31 cellular contexts compared by ENCODE assay signal in the genomic region with DNA sequence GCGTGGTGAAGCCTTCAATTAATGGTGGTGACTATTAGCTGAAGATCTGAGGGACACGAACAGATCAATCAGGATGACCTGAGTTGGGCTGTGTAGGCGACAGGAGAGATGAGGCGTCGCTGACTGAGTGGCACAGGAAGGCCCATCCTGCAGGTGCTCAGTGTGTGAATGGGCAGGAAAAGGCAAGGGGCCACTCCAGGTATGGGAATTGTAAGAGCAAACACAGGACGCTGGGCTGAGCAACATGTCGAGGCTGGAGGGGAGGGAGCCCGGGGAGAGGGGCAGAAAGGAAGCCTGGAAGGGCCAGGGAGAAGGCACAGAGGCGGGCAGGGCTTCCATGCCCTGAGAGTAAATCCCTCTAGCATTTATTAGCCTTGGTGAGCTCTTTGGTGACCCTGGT.
A peak's percentile ranks its signal among the peaks of the same experiment; 100 is the strongest.
DNase-seq lines count a peak whose midpoint lies in the region; ATAC-seq, FAIRE-seq and TF ChIP-seq lines count a peak whose summit lies in the region.
"Had no signal": no experiment of that assay in that cellular context is flagged by ENCODE, and none has a peak within 500 bp of the region (broad histone marks: within the 10 kb centered on the region; RNA-seq: fewer than 3 reads in every experiment).

No MANE protein-coding gene starts in this region.

- H3K4me3 Mint-ChIP-seq in CD14-positive monocyte (no peak overlapping the region), glutamatergic neuron (ENCODE audit: unreplicated experiment) (no peak overlapping the region), chondrocyte (ENCODE audit: unreplicated experiment) (no peak overlapping the region)
- H3K4me3 Mint-ChIP-seq: activated T-cell treated with anti-CD3 and anti-CD28 coated beads, Interleukin-2, amount 50 U/mL, for 72 hours; CD4-positive, alpha-beta memory T cell; neural crest cell; T-helper 1 cell treated with Interleukin-12 subunit alpha and Interleukin-12 subunit beta and Interleukin-4 antibody, amounts not matched to agents 30 μg/mL and 1 μg/mL, for 36 hours; type B pancreatic cell had no signal

- H3K4me3 ChIP-seq in HepG2 (replicated peaks in 1 of 3; ENCODE audit: insufficient read depth in 1 of 3, low read depth in 2 of 3, low read length in 3 of 3), result no peak overlapping the region
- H3K4me3 ChIP-seq: esophagus muscularis mucosa, left lung, SK-N-MC had no signal

- no peak overlapping the region for H3K4me2 ChIP-seq in HepG2 (ENCODE audit: low read depth, low read length)

- H2AFZ ChIP-seq in HepG2 (ENCODE audit: low read length), result no peak overlapping the region
- H2AFZ ChIP-seq: parathyroid adenoma had no signal

- no peak for TF ChIP-seq RAD21 in HepG2 (CRISPR knock-in tag; IDR thresholded peaks at IDR 0.05)

- in situ Hi-C loops in HepG2 (cut with HindIII; ENCODE audit: extremely low pct_ligation_motif_present, low pct_unique_long_range_greater_than_20kb), result no loop called here

- peaks cover 33% of the 10 kb centered on the region for H3K4me1 Mint-ChIP-seq in CD14-positive monocyte
- H3K4me1 Mint-ChIP-seq in glutamatergic neuron (ENCODE audit: low read depth, unreplicated experiment), result no peaks in the 10 kb centered on the region
- H3K4me1 Mint-ChIP-seq in chondrocyte (ENCODE audit: low read depth), result peaks cover 25% of the 10 kb centered on the region
- H3K4me1 Mint-ChIP-seq: neural crest cell had no signal

- H3K36me3 ChIP-seq in HepG2 (replicated peaks in 1 of 2; ENCODE audit: control insufficient read depth in 1 of 2, insufficient read depth in 2 of 2, low read length in 2 of 2), result no peaks in the 10 kb centered on the region
- H3K36me3 ChIP-seq: esophagus muscularis mucosa, left lung had no signal

- H3K9ac ChIP-seq in HepG2 (ENCODE audit: insufficient read depth, low read depth, low read length), result no peak overlapping the region
- H3K9ac ChIP-seq: parathyroid adenoma had no signal

- no peak for TF ChIP-seq CTCF in CD14-positive monocyte (IDR thresholded peaks at IDR 0.05)
- TF ChIP-seq CTCF in HepG2 (CRISPR knock-in tag; IDR thresholded peaks at IDR 0.05), result no peak
- TF ChIP-seq CTCF in glutamatergic neuron (IDR thresholded peaks at IDR 0.05; ENCODE audit: partially characterized antibody, unreplicated experiment), result no peak
- no peak for TF ChIP-seq CTCF in chondrocyte (IDR thresholded peaks at IDR 0.05)

- intact Hi-C loops in CD14-positive monocyte (cut with micrococcal nuclease), result no loop called here
- intact Hi-C loops in HepG2 (cut with micrococcal nuclease; ENCODE audit: unreplicated experiment), result no loop called here

- POLR2A ChIA-PET in HepG2 (lab: Yijun Ruan, JAX), result no interaction called here

- WGBS in HepG2 (ENCODE audit: low lambda C conversion rate), result 73% methylated on average over 9 of the region's 9 CpGs

- no TSS peak for BruUV-seq in HepG2 (replicated peaks; lab: Mats Ljungman, UMichigan)

- DNase-seq in CD14-positive monocyte (ENCODE audit: low spot score), result peak; percentile 19
- DNase-seq in DMS53 (lab: John Stamatoyannopoulos, UW), result peak; percentile 87
- peak; percentile 9 for DNase-seq in NCI-H774 (lab: John Stamatoyannopoulos, UW)
- DNase-seq in HepG2 (ENCODE audit: low spot score), result no peak
- no peak for DNase-seq in glutamatergic neuron
- no peak for DNase-seq in NCI-H446 (lab: John Stamatoyannopoulos, UW)
- no peak for DNase-seq in chondrocyte (ENCODE audit: low spot score)
- DNase-seq in NCI-H2227 treated with DMSO at 0.1 percent for 48 hours (lab: John Stamatoyannopoulos, UW), result no peak
- DNase-seq: activated CD4-positive, alpha-beta T cell treated with anti-CD3 and anti-CD28 coated beads, Interleukin-2, amount 50 U/mL, for 48 hours; activated naive CD4-positive, alpha-beta T cell treated with Interleukin-2 at 50 U/mL for 16 hours; activated T-cell treated with anti-CD3 and anti-CD28 coated beads, Interleukin-2, amount 50 U/mL, for 72 hours; CD4-positive, alpha-beta memory T cell; foreskin fibroblast; head of caudate nucleus; IMR-90; left lung; MV-4-11; NCI-H1694 treated with DMSO at 0.1 percent for 48 hours; PC-3; stimulated activated CD4-positive, alpha-beta T cell treated with anti-CD3 and anti-CD28 coated beads, Interleukin-2, amount 100 ng/mL, for 48 hours had no signal

- no peaks in the 10 kb centered on the region for H3K9me3 ChIP-seq in HepG2 (ENCODE audit: low read length)
- H3K9me3 ChIP-seq: esophagus muscularis mucosa, left lung had no signal

- H3K36me3 Mint-ChIP-seq in CD14-positive monocyte (no peaks in the 10 kb centered on the region), glutamatergic neuron (ENCODE audit: unreplicated experiment) (no peaks in the 10 kb centered on the region), chondrocyte (ENCODE audit: low read depth) (peaks cover 3% of the 10 kb centered on the region)
- H3K36me3 Mint-ChIP-seq: CD4-positive, alpha-beta memory T cell; type B pancreatic cell had no signal

- peaks cover 74% of the 10 kb centered on the region for H3K4me1 ChIP-seq in HepG2 (ENCODE audit: insufficient read depth, low read length)

- no peaks in the 10 kb centered on the region for H3K79me2 ChIP-seq in HepG2 (ENCODE audit: insufficient read depth, low read length)
- H3K79me2 ChIP-seq: parathyroid adenoma had no signal

- FAIRE-seq in HepG2 (lab: Jason Lieb, UNC), result no peak
- FAIRE-seq: endometrium, G401.6, islet of Langerhans, TTC549 had no signal

- H3K27ac Mint-ChIP-seq in CD14-positive monocyte (no peak overlapping the region), glutamatergic neuron (ENCODE audit: unreplicated experiment) (no peak overlapping the region), chondrocyte (ENCODE audit: unreplicated experiment) (no peak overlapping the region)
- H3K27ac Mint-ChIP-seq: activated T-cell treated with anti-CD3 and anti-CD28 coated beads, Interleukin-2, amount 50 U/mL, for 72 hours; T-helper 1 cell treated with Interleukin-12 subunit alpha and Interleukin-12 subunit beta and Interleukin-4 antibody, amounts not matched to agents 30 μg/mL and 1 μg/mL, for 36 hours; type B pancreatic cell had no signal

- ATAC-seq in HepG2, result no peak
- ATAC-seq: activated T-cell treated with anti-CD3 and anti-CD28 coated beads, Interleukin-2, amount 50 U/mL, for 72 hours; left lung; PC-3; right cardiac atrium had no signal

- CTCF ChIA-PET in HepG2 (lab: Yijun Ruan, JAX; ENCODE audit: low intra/inter-chr PET ratio, low total read pairs), result no interaction called here

- no peak overlapping the region for H3K27ac ChIP-seq in HepG2 (ENCODE audit: extremely low read length, insufficient read depth, low read length)
- H3K27ac ChIP-seq: esophagus muscularis mucosa, left lung, parathyroid adenoma, SK-N-MC had no signal

- no peak for TF ChIP-seq POLR2A in HepG2 (IDR thresholded peaks at IDR 0.05; ENCODE audit: insufficient read depth in 1 of 2, low read depth in 2 of 2, low read length in 2 of 2)

- H4K20me1 ChIP-seq in HepG2 (ENCODE audit: insufficient read depth, low read length), result no peaks in the 10 kb centered on the region

- H3K9me3 Mint-ChIP-seq in CD14-positive monocyte (peaks cover 0 to 3% (median 0%) of the 10 kb centered on the region in 7 donors), glutamatergic neuron (ENCODE audit: unreplicated experiment) (no peaks in the 10 kb centered on the region), chondrocyte (ENCODE audit: low read depth) (no peaks in the 10 kb centered on the region)
- H3K9me3 Mint-ChIP-seq: activated T-cell treated with anti-CD3 and anti-CD28 coated beads, Interleukin-2, amount 50 U/mL, for 72 hours; CD4-positive, alpha-beta memory T cell; neural crest cell; T-helper 1 cell treated with Interleukin-12 subunit alpha and Interleukin-12 subunit beta and Interleukin-4 antibody, amounts not matched to agents 30 μg/mL and 1 μg/mL, for 36 hours; type B pancreatic cell had no signal

- H3K27me3 Mint-ChIP-seq in CD14-positive monocyte (ENCODE audit: low read depth in 3 of 3), result peaks cover 5 to 16% (median 13%) of the 10 kb centered on the region in 3 donors
- peaks cover 4% of the 10 kb centered on the region for H3K27me3 Mint-ChIP-seq in glutamatergic neuron (ENCODE audit: unreplicated experiment)
- peaks cover 3% of the 10 kb centered on the region for H3K27me3 Mint-ChIP-seq in chondrocyte (ENCODE audit: low read depth)
- H3K27me3 Mint-ChIP-seq: type B pancreatic cell had no signal

- H3K27me3 ChIP-seq in HepG2 (ENCODE audit: control insufficient read depth in 1 of 2, insufficient read depth in 2 of 2, low read length in 2 of 2), result no peaks in the 10 kb centered on the region
- H3K27me3 ChIP-seq: esophagus muscularis mucosa, left lung had no signal

- TF ChIP-seq EP300 in HepG2 (IDR thresholded peaks at IDR 0.05; ENCODE audit: low read depth in 2 of 2, low read length in 2 of 2) (no peak), HepG2 (CRISPR knock-in tag; IDR thresholded peaks at IDR 0.05; ENCODE audit: borderline replicate concordance) (no peak)

TF ChIP-seq in HepG2, 621 proteins besides CTCF, POLR2A, EP300 and RAD21 (continues in another document):
- TF ChIP-seq CEBPB (IDR thresholded peaks at IDR 0.05; ENCODE audit: borderline replicate concordance, low read depth, low read length) (no peak), ZMYM2 (CRISPR knock-in tag; IDR thresholded peaks at IDR 0.05) (no peak), ZNF501 (CRISPR knock-in tag; IDR thresholded peaks at IDR 0.05) (no peak), AHR (CRISPR knock-in tag; IDR thresholded peaks at IDR 0.05) (peak; percentile 26; the same call in 1 of the 2 replicates), SCMH1 (CRISPR knock-in tag; IDR thresholded peaks at IDR 0.05; ENCODE audit: borderline replicate concordance) (no peak), SIN3A (IDR thresholded peaks at IDR 0.05; ENCODE audit: borderline replicate concordance, low read depth, low read length) (no peak)
- TF ChIP-seq, protein P1, sequence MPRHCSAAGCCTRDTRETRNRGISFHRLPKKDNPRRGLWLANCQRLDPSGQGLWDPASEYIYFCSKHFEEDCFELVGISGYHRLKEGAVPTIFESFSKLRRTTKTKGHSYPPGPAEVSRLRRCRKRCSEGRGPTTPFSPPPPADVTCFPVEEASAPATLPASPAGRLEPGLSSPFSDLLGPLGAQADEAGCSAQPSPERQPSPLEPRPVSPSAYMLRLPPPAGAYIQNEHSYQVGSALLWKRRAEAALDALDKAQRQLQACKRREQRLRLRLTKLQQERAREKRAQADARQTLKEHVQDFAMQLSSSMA (CRISPR knock-in tag; IDR thresholded peaks at IDR 0.05), result no peak
- TF ChIP-seq, protein P2, sequence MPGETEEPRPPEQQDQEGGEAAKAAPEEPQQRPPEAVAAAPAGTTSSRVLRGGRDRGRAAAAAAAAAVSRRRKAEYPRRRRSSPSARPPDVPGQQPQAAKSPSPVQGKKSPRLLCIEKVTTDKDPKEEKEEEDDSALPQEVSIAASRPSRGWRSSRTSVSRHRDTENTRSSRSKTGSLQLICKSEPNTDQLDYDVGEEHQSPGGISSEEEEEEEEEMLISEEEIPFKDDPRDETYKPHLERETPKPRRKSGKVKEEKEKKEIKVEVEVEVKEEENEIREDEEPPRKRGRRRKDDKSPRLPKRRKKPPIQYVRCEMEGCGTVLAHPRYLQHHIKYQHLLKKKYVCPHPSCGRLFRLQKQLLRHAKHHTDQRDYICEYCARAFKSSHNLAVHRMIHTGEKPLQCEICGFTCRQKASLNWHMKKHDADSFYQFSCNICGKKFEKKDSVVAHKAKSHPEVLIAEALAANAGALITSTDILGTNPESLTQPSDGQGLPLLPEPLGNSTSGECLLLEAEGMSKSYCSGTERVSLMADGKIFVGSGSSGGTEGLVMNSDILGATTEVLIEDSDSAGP (CRISPR knock-in tag; IDR thresholded peaks at IDR 0.05; ENCODE audit: borderline replicate concordance), result peak; percentile 5; the same call in 1 of the 2 replicates

Comparison
In these comparisons a context has a peak if more than half of its experiments do, and no peak if none do; other contexts are left out.
1. DNase-seq: peak in CD14-positive monocyte (single experiment), DMS53 (single experiment) and NCI-H774 (single experiment); none in HepG2 (single experiment), glutamatergic neuron (single experiment), NCI-H446 (0 of 2), chondrocyte (single experiment) and NCI-H2227 treated with DMSO at 0.1 percent for 48 hours (single experiment).